Comparison of ENCODE assay signal across 34 cellular contexts in genomic region chr10:98097175-98097574, GRCh38.
"Had no signal": no experiment of that assay in that cellular context is flagged by ENCODE, and none has a peak within 500 bp of the region (broad histone marks: within the 10 kb centered on the region; RNA-seq: fewer than 3 reads in every experiment).

No MANE protein-coding gene starts in this region.

- H3K36me3 ChIP-seq: esophagus squamous epithelium, gastroesophageal sphincter, WERI-Rb-1 had no signal

- H3K9me3 Mint-ChIP-seq: activated B cell treated with CpG ODN at 0.5 μM for 24 hours; activated CD8-positive, alpha-beta T cell treated with anti-CD3 and anti-CD28 coated beads for 36 hours; activated T-cell treated with anti-CD3 and anti-CD28 coated beads, Interleukin-2, amount 50 U/mL, for 24 hours; activated T-cell treated with anti-CD3 and anti-CD28 coated beads, Interleukin-2, amount 50 U/mL, for 72 hours; activated T-helper 17 cell treated with anti-CD3 and anti-CD28 coated beads, Interleukin-2, amount 50 U/mL, for 72 hours; effector memory CD8-positive, alpha-beta T cell; T-helper 2 cell treated with Interferon-gamma antibody and Interleukin-4, amounts not matched to agents 5 μg/mL and 100 μg/mL, for 36 hours had no signal

- H3K27ac ChIP-seq: esophagus squamous epithelium, gastroesophageal sphincter, WERI-Rb-1 had no signal

- H3K27ac Mint-ChIP-seq: activated B cell treated with CpG ODN at 0.5 μM for 24 hours; activated CD8-positive, alpha-beta memory T cell treated with anti-CD3 and anti-CD28 coated beads, Interleukin-2, amount 10 ng/mL, durations not matched to agents 7 days and 5 days; activated CD8-positive, alpha-beta T cell treated with anti-CD3 and anti-CD28 coated beads for 36 hours; activated naive CD8-positive, alpha-beta T cell; activated T-cell treated with anti-CD3 and anti-CD28 coated beads, Interleukin-2, amount 50 U/mL, for 24 hours; activated T-cell treated with anti-CD3 and anti-CD28 coated beads, Interleukin-2, amount 50 U/mL, for 72 hours; activated T-helper 17 cell treated with anti-CD3 and anti-CD28 coated beads, Interleukin-2, amount 50 U/mL, for 72 hours; effector memory CD8-positive, alpha-beta T cell; T-helper 17 cell; T-helper 2 cell treated with Interferon-gamma antibody and Interleukin-4, amounts not matched to agents 5 μg/mL and 100 μg/mL, for 36 hours had no signal

- FAIRE-seq: astrocyte, colon had no signal

- ATAC-seq: activated CD4-positive, CD25-positive, alpha-beta regulatory T cell treated with anti-CD3 and anti-CD28 coated beads, Interleukin-2, amount 50 U/mL, for 24 hours; activated CD8-positive, alpha-beta memory T cell treated with anti-CD3 and anti-CD28 coated beads, Interleukin-2, amount 10 ng/mL, durations not matched to agents 7 days and 5 days; activated CD8-positive, alpha-beta T cell treated with anti-CD3 and anti-CD28 coated beads for 36 hours; activated T-cell treated with anti-CD3 and anti-CD28 coated beads, Interleukin-2, amount 50 U/mL, for 72 hours; activated T-helper 17 cell treated with anti-CD3 and anti-CD28 coated beads, Interleukin-2, amount 50 U/mL, for 72 hours; effector memory CD8-positive, alpha-beta T cell; gastroesophageal sphincter; T-helper 17 cell had no signal

- H3K27me3 Mint-ChIP-seq: activated B cell treated with CpG ODN at 0.5 μM for 24 hours had no signal

- H3K36me3 Mint-ChIP-seq: activated CD8-positive, alpha-beta memory T cell treated with anti-CD3 and anti-CD28 coated beads, Interleukin-2, amount 10 ng/mL, durations not matched to agents 7 days and 5 days had no signal

- H3K4me3 ChIP-seq: esophagus squamous epithelium, gastroesophageal sphincter had no signal

- H3K4me1 Mint-ChIP-seq: activated B cell treated with CpG ODN at 0.5 μM for 24 hours; activated CD8-positive, alpha-beta memory T cell treated with anti-CD3 and anti-CD28 coated beads, Interleukin-2, amount 10 ng/mL, durations not matched to agents 7 days and 5 days; activated T-helper 17 cell treated with anti-CD3 and anti-CD28 coated beads, Interleukin-2, amount 50 U/mL, for 72 hours had no signal

- H3K4me3 Mint-ChIP-seq: activated B cell treated with CpG ODN at 0.5 μM for 24 hours; activated CD8-positive, alpha-beta memory T cell treated with anti-CD3 and anti-CD28 coated beads, Interleukin-2, amount 10 ng/mL, durations not matched to agents 7 days and 5 days; activated CD8-positive, alpha-beta T cell treated with anti-CD3 and anti-CD28 coated beads for 36 hours; activated naive CD8-positive, alpha-beta T cell; activated T-cell treated with anti-CD3 and anti-CD28 coated beads, Interleukin-2, amount 50 U/mL, for 24 hours; activated T-cell treated with anti-CD3 and anti-CD28 coated beads, Interleukin-2, amount 50 U/mL, for 72 hours; activated T-helper 17 cell treated with anti-CD3 and anti-CD28 coated beads, Interleukin-2, amount 50 U/mL, for 72 hours; effector memory CD8-positive, alpha-beta T cell; T-helper 17 cell; T-helper 2 cell treated with Interferon-gamma antibody and Interleukin-4, amounts not matched to agents 5 μg/mL and 100 μg/mL, for 36 hours had no signal

- H3K9me3 ChIP-seq: esophagus squamous epithelium, gastroesophageal sphincter had no signal

- H3K4me1 ChIP-seq: esophagus squamous epithelium, gastroesophageal sphincter had no signal

- DNase-seq: activated B cell treated with CpG ODN at 0.5 μM for 24 hours; activated CD4-positive, alpha-beta T cell treated with anti-CD3 and anti-CD28 coated beads for 48 hours; activated CD4-positive, alpha-beta T cell treated with anti-CD3 and anti-CD28 coated beads, Interleukin-2, amount 50 U/mL, for 1 hour; activated CD4-positive, alpha-beta T cell treated with anti-CD3 and anti-CD28 coated beads, Interleukin-2, amount 50 U/mL, for 48 hours; activated CD8-positive, alpha-beta memory T cell treated with anti-CD3 and anti-CD28 coated beads, Interleukin-2, amount 10 ng/mL, durations not matched to agents 7 days and 5 days; activated CD8-positive, alpha-beta memory T cell treated with anti-CD3 and anti-CD28 coated beads, Interleukin-2, amount 50 U/mL, for 4 hours; activated CD8-positive, alpha-beta T cell treated with anti-CD3 and anti-CD28 coated beads for 36 hours; activated effector memory CD4-positive, alpha-beta T cell treated with Interleukin-2 at 50 U/mL for 16 hours; activated gamma-delta T cell treated with Interleukin-2 at 50 U/mL for 16 hours; activated naive CD4-positive, alpha-beta T cell treated with anti-CD3 and anti-CD28 coated beads, Interleukin-2, amount 50 U/mL, for 16 hours; activated naive CD4-positive, alpha-beta T cell treated with Interleukin-2 at 50 U/mL for 16 hours; activated T-cell treated with anti-CD3 and anti-CD28 coated beads for 4 hours; activated T-cell treated with anti-CD3 and anti-CD28 coated beads, Interleukin-2, amount 50 U/mL, for 24 hours; activated T-cell treated with anti-CD3 and anti-CD28 coated beads, Interleukin-2, amount 50 U/mL, for 72 hours; amniotic stem cell; anterior cingulate cortex; caudate nucleus; cortex of kidney; effector CD4-positive, alpha-beta T cell; effector memory CD8-positive, alpha-beta T cell; erythroblast; esophagus squamous epithelium; head of caudate nucleus; T-helper 1 cell; T-helper 17 cell; T1000; WERI-Rb-1 had no signal
